In genomic region chr18:42348722-42349121, GRCh38 we compare ENCODE assay signal across 24 cellular contexts.
A peak's percentile ranks its signal among the peaks of the same experiment; 100 is the strongest.
DNase-seq lines count a peak whose midpoint lies in the region; ATAC-seq lines count a peak whose summit lies in the region.
"Had no signal": no experiment of that assay in that cellular context is flagged by ENCODE, and none has a peak within 500 bp of the region (broad histone marks: within the 10 kb centered on the region; RNA-seq: fewer than 3 reads in every experiment).

No MANE protein-coding gene starts in this region.

- DNase-seq in stimulated activated naive CD8-positive, alpha-beta T cell treated with anti-CD3 and anti-CD28 coated beads, Interleukin-15, amount 100 ng/mL, for 72 hours: no peak
- no peak for DNase-seq in stimulated activated naive CD8-positive, alpha-beta T cell treated with anti-CD3 and anti-CD28 coated beads, Interleukin-15, Interleukin-2, amounts not matched to agents 100 U/mL and 50 U/mL, for 24 hours
- DNase-seq in mesenchymal stem cell: no peak
- no peak for DNase-seq in aorta
- DNase-seq in iPS-NIHi11 (ENCODE audit: low spot score): no peak
- no peak for DNase-seq in activated naive CD4-positive, alpha-beta T cell (lab: John Stamatoyannopoulos, UW)
- DNase-seq: 8988T; ACHN; BE2C; C1 segment of cervical spinal cord; CD4-positive, alpha-beta memory T cell; CD4-positive, CD25-positive, alpha-beta regulatory T cell; CD8-positive, alpha-beta memory T cell; COR-L47; DMS 273 treated with DMSO at 0.1 percent for 48 hours; DMS153; DMS53; DMS79; DND-41; EL; GDM1 had no signal

- no peak overlapping the region for H3K18ac ChIP-seq in mesenchymal stem cell (ENCODE audit: low read depth in 1 of 2, low read length in 2 of 2)

- no peaks in the 10 kb centered on the region for H3K79me1 ChIP-seq in mesenchymal stem cell (replicated peaks; ENCODE audit: low read length, poor library complexity, severe bottlenecking)

- no peak overlapping the region for H2AK5ac ChIP-seq in mesenchymal stem cell (ENCODE audit: low read length, severe bottlenecking)

- no peak overlapping the region for H2BK120ac ChIP-seq in mesenchymal stem cell (ENCODE audit: low read depth, low read length)

- no peak overlapping the region for H2BK12ac ChIP-seq in mesenchymal stem cell (ENCODE audit: low read length in 2 of 2)

- 75% methylated on average over 5 of the region's 5 CpGs for WGBS in mesenchymal stem cell
- WGBS in aorta, 2 donors: 48 to 71% methylated on average over 5 of the region's 5 CpGs

- no peak overlapping the region for H3K9ac ChIP-seq in mesenchymal stem cell (ENCODE audit: low read length)
- H3K9ac ChIP-seq: BLaER1 had no signal

- no peak overlapping the region for H3K27ac Mint-ChIP-seq in stimulated activated naive CD8-positive, alpha-beta T cell treated with anti-CD3 and anti-CD28 coated beads, Interleukin-15, amount 100 ng/mL, for 72 hours
- H3K27ac Mint-ChIP-seq: CD14-positive monocyte; CD4-positive, alpha-beta memory T cell had no signal

- no peak overlapping the region for H2BK5ac ChIP-seq in mesenchymal stem cell (ENCODE audit: low read depth, low read length, poor library complexity, severe bottlenecking)

- peak; percentile 37 for ATAC-seq in stimulated activated naive CD8-positive, alpha-beta T cell treated with anti-CD3 and anti-CD28 coated beads, Interleukin-15, amount 100 ng/mL, for 72 hours
- no peak for ATAC-seq in stimulated activated naive CD8-positive, alpha-beta T cell treated with anti-CD3 and anti-CD28 coated beads, Interleukin-15, Interleukin-2, amounts not matched to agents 100 U/mL and 50 U/mL, for 24 hours
- peak; percentile 29 for ATAC-seq in aorta (ENCODE audit: low FRiP score)
- ATAC-seq: GM12878 had no signal

- no peaks in the 10 kb centered on the region for H3K9me3 Mint-ChIP-seq in stimulated activated naive CD8-positive, alpha-beta T cell treated with anti-CD3 and anti-CD28 coated beads, Interleukin-15, amount 100 ng/mL, for 72 hours

- H3K4me2 ChIP-seq in mesenchymal stem cell (ENCODE audit: low read length, poor library complexity, severe bottlenecking): no peak overlapping the region
- H3K4me2 ChIP-seq: BLaER1 had no signal

- no peak overlapping the region for H4K8ac ChIP-seq in mesenchymal stem cell (ENCODE audit: low read length)

- no peaks in the 10 kb centered on the region for H3K27me3 Mint-ChIP-seq in stimulated activated naive CD8-positive, alpha-beta T cell treated with anti-CD3 and anti-CD28 coated beads, Interleukin-15, amount 100 ng/mL, for 72 hours
- H3K27me3 Mint-ChIP-seq: CD4-positive, alpha-beta memory T cell; CD4-positive, CD25-positive, alpha-beta regulatory T cell had no signal

- H3K36me3 ChIP-seq in mesenchymal stem cell (ENCODE audit: control insufficient read depth in 1 of 2, insufficient read depth in 2 of 2, low read depth in 1 of 2, low read length in 2 of 2) (no peaks in the 10 kb centered on the region), aorta (ENCODE audit: control insufficient read depth in 1 of 2, insufficient read depth in 2 of 2, low read length in 1 of 2) (no peaks in the 10 kb centered on the region)
- H3K36me3 ChIP-seq: BE2C, BLaER1 had no signal

- H2BK15ac ChIP-seq in mesenchymal stem cell (ENCODE audit: low read depth, poor library complexity, severe bottlenecking): peak overlapping the region; percentile 80

- no peak overlapping the region for H3K4me3 Mint-ChIP-seq in stimulated activated naive CD8-positive, alpha-beta T cell treated with anti-CD3 and anti-CD28 coated beads, Interleukin-15, amount 100 ng/mL, for 72 hours
- H3K4me3 Mint-ChIP-seq: CD14-positive monocyte; CD4-positive, alpha-beta memory T cell; CD4-positive, CD25-positive, alpha-beta regulatory T cell; CD8-positive, alpha-beta memory T cell had no signal

- no peak overlapping the region for H4K91ac ChIP-seq in mesenchymal stem cell (ENCODE audit: low read length)

- H3K27me3 ChIP-seq in mesenchymal stem cell (ENCODE audit: control insufficient read depth in 1 of 2, insufficient read depth in 1 of 2, low read length in 2 of 2) (no peaks in the 10 kb centered on the region), aorta (ENCODE audit: control insufficient read depth in 1 of 2, insufficient read depth in 2 of 2, low read length in 1 of 2) (no peaks in the 10 kb centered on the region)
- H3K27me3 ChIP-seq: BE2C, BLaER1 had no signal

- no peak overlapping the region for H3K23ac ChIP-seq in mesenchymal stem cell (ENCODE audit: low read length in 2 of 2)

- H3K4me3 ChIP-seq in mesenchymal stem cell (ENCODE audit: insufficient read depth in 1 of 2, low read depth in 1 of 2, low read length in 2 of 2): no peak overlapping the region
- H3K4me3 ChIP-seq in aorta (ENCODE audit: low read length in 2 of 2): no peak overlapping the region
- H3K4me3 ChIP-seq: BLaER1, GM12878 had no signal

- no peak overlapping the region for H3K14ac ChIP-seq in mesenchymal stem cell (ENCODE audit: low read length in 2 of 2)

- H3K4me1 ChIP-seq in mesenchymal stem cell (ENCODE audit: control insufficient read depth, insufficient read depth, low read depth, low read length) (no peaks in the 10 kb centered on the region), aorta (ENCODE audit: control insufficient read depth in 1 of 2, insufficient read depth in 2 of 2, low read length in 2 of 2) (no peaks in the 10 kb centered on the region)
- H3K4me1 ChIP-seq: BE2C, BLaER1 had no signal

- no peaks in the 10 kb centered on the region for H3K4me1 Mint-ChIP-seq in stimulated activated naive CD8-positive, alpha-beta T cell treated with anti-CD3 and anti-CD28 coated beads, Interleukin-15, amount 100 ng/mL, for 72 hours
- H3K4me1 Mint-ChIP-seq: CD14-positive monocyte; CD4-positive, alpha-beta memory T cell; CD4-positive, CD25-positive, alpha-beta regulatory T cell; CD8-positive, alpha-beta memory T cell had no signal

- H2AFZ ChIP-seq in mesenchymal stem cell (ENCODE audit: low read depth, low read length): no peak overlapping the region

- H3K9me3 ChIP-seq in mesenchymal stem cell (ENCODE audit: control insufficient read depth, low read length) (no peaks in the 10 kb centered on the region), aorta (ENCODE audit: control insufficient read depth, low read length) (no peaks in the 10 kb centered on the region)
- H3K9me3 ChIP-seq: BE2C, BLaER1 had no signal

- H3K4ac ChIP-seq in mesenchymal stem cell (ENCODE audit: low read depth in 1 of 2, low read length in 2 of 2): no peak overlapping the region

- intact Hi-C loops in aorta (cut with DNase I): loop anchor here in 1 of 2 donors (10.0 kb wide), 1 partner anchor 56 kb away; no protein-coding TSS in a partner anchor

- H3K27ac ChIP-seq in mesenchymal stem cell (ENCODE audit: low read length, poor library complexity, severe bottlenecking) (no peak overlapping the region), aorta (ENCODE audit: low read depth in 1 of 2, low read length in 2 of 2) (no peak overlapping the region)
- H3K27ac ChIP-seq: BLaER1 had no signal
